ENCODE assay signal across 8 cellular contexts in genomic region chr1:156193208-156193487, GRCh38. TPM values are rescaled to one million over a fixed set of nuclear protein-coding genes. Genes with fewer than 3 reads are reported as not detected.
A peak's percentile ranks its signal among the peaks of the same experiment; 100 is the strongest.
DNase-seq lines count a peak whose midpoint lies in the region; ATAC-seq and TF ChIP-seq lines count a peak whose summit lies in the region.

No MANE protein-coding gene starts in this region.

- H3K27ac ChIP-seq in DOHH2 (ENCODE audit: low read depth, low read length), result peak overlapping the region; percentile 71
- H3K27ac ChIP-seq in RWPE1, result peak overlapping the region; percentile 81

- H3K9me3 ChIP-seq in DOHH2 (ENCODE audit: control insufficient read depth, insufficient read depth, low read length), result no peaks in the 10 kb centered on the region; the same call in 1 of the 2 replicates

- POLR2A ChIA-PET in RWPE1 (lab: Yijun Ruan, JAX; ENCODE audit: low non-redundant PET), result no interaction called here

- peak overlapping the region; percentile 94 for H3K4me3 ChIP-seq in DOHH2 (ENCODE audit: low read length)
- peak overlapping the region; percentile 99 for H3K4me3 ChIP-seq in epithelial cell of proximal tubule (ENCODE audit: low read depth, low read length)

- peaks cover 5% of the 10 kb centered on the region for H3K36me3 Mint-ChIP-seq in progenitor cell of endocrine pancreas (ENCODE audit: insufficient read depth)

- peaks cover 10% of the 10 kb centered on the region for H3K9me3 Mint-ChIP-seq in progenitor cell of endocrine pancreas (ENCODE audit: low read depth)

- no peaks in the 10 kb centered on the region for H3F3A ChIP-seq in DOHH2 (ENCODE audit: control insufficient read depth, insufficient read depth)

- H3K79me2 ChIP-seq in DOHH2 (ENCODE audit: control insufficient read depth, low read length), result peaks cover 45% of the 10 kb centered on the region

- no peaks in the 10 kb centered on the region for H3K9me2 ChIP-seq in DOHH2 (replicated peaks; ENCODE audit: control insufficient read depth, low read length)

- CTCF ChIA-PET in RWPE1 (lab: Yijun Ruan, JAX), result no interaction called here

- peaks cover 10% of the 10 kb centered on the region for H3K4me1 Mint-ChIP-seq in progenitor cell of endocrine pancreas (ENCODE audit: low read depth)

- no peaks in the 10 kb centered on the region for H3K27me3 ChIP-seq in DOHH2 (ENCODE audit: control insufficient read depth, low read length)

- peak overlapping the region; percentile 97 for H3K4me3 Mint-ChIP-seq in progenitor cell of endocrine pancreas (ENCODE audit: low read depth)

- peak overlapping the region; percentile 87 for H3K4me2 ChIP-seq in DOHH2 (ENCODE audit: low read length)

- no peak for ATAC-seq in GM19328 (IDR thresholded peaks at IDR 0.05; ENCODE audit: unreplicated experiment)

- H3K27ac Mint-ChIP-seq in progenitor cell of endocrine pancreas, result no peak overlapping the region

- no peaks in the 10 kb centered on the region for H3K27me3 Mint-ChIP-seq in progenitor cell of endocrine pancreas

- H3K36me3 ChIP-seq in DOHH2 (ENCODE audit: control insufficient read depth, low read length), result peaks cover 21% of the 10 kb centered on the region

- no peak for DNase-seq in RWPE1 (ENCODE audit: low spot score)
- no peak for DNase-seq in epithelial cell of proximal tubule (ENCODE audit: low read depth)
- DNase-seq in progenitor cell of endocrine pancreas (ENCODE audit: low spot score, unreplicated experiment), result no peak
- no peak for DNase-seq in cortex of kidney (lab: John Stamatoyannopoulos, UW)
- no peak for DNase-seq in NK-92 treated with Interleukin-12 subunit alpha and Interleukin-12 subunit beta, amount 100 ng/mL, for 24 hours (lab: John Stamatoyannopoulos, UW)
- no peak for DNase-seq in NCI-H2171 treated with DMSO at 0.1 percent for 48 hours (lab: John Stamatoyannopoulos, UW)

- no peaks in the 10 kb centered on the region for H4K20me1 ChIP-seq in DOHH2 (ENCODE audit: control insufficient read depth, insufficient read depth, low read depth, low read length)

- TF ChIP-seq CTCF in DOHH2 (IDR thresholded peaks at IDR 0.05; ENCODE audit: low read depth, low read length, poor library complexity, severe bottlenecking), result no peak
- TF ChIP-seq CTCF in RWPE1 (conservative IDR thresholded peaks at IDR 0.05; ENCODE audit: low read depth), result no peak
- no peak for TF ChIP-seq CTCF in epithelial cell of proximal tubule (conservative IDR thresholded peaks at IDR 0.05; ENCODE audit: low read depth, low read length)
- TF ChIP-seq CTCF in progenitor cell of endocrine pancreas (IDR thresholded peaks at IDR 0.05; ENCODE audit: unreplicated experiment), result no peak

- peaks cover 25% of the 10 kb centered on the region for H3K4me1 ChIP-seq in DOHH2 (ENCODE audit: control insufficient read depth, low read length)

RNA-seq across cellular contexts. Expression of gene SLC25A44, which starts 0.8 kb away (rescaled TPM):
- 7.4 and 16.6 TPM in 2 replicates for total RNA-seq in epithelial cell of proximal tubule
- total RNA-seq in progenitor cell of endocrine pancreas, result 14.3 and 20.4 TPM in 2 replicates

RNA-seq across cellular contexts. Expression of gene PMF1, which starts 19.7 kb away (rescaled TPM):
- total RNA-seq in epithelial cell of proximal tubule (112 and 131 TPM in 2 replicates), progenitor cell of endocrine pancreas (77.7 and 80.9 TPM in 2 replicates)

RNA-seq across cellular contexts. Expression of gene SEMA4A, which starts 39.8 kb away (rescaled TPM):
- total RNA-seq in epithelial cell of proximal tubule, result 1.4 and 3.5 TPM in 2 replicates
- 2.1 and 3.7 TPM in 2 replicates for total RNA-seq in progenitor cell of endocrine pancreas

RNA-seq across cellular contexts. Expression of gene BGLAP, which starts 48.8 kb away (rescaled TPM):
- total RNA-seq in epithelial cell of proximal tubule (0.29 TPM in 1 of 2 replicates, not detected in the other), progenitor cell of endocrine pancreas (4.8 and 5.8 TPM in 2 replicates)

RNA-seq across cellular contexts. Expression of gene PAQR6, which starts 54.7 kb away (rescaled TPM):
- 1.4 and 1.5 TPM in 2 replicates for total RNA-seq in epithelial cell of proximal tubule
- total RNA-seq in progenitor cell of endocrine pancreas, result 21.5 and 22.3 TPM in 2 replicates
